In the genomic region with DNA sequence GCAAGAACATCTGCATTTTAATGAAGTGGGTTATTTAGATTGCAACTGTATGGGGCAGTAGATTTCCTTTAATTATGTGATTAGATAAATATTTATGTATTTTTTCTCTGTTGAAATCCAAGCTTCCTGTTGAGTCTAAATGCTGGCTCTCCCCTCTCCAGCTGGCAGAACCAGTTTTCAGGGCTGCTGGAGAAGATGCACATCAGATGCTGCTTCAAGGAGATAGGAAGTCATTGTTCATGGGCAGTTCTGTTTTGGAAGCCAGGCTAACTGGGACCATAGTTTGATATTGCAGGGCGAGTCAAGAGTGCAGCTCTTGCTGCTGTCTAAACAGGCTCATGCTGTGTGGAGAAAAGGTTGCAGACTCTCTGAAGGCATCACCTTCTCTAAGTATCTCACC, we compare ENCODE assay signal across 1 cellular context.
TF ChIP-seq lines count a peak whose summit lies in the region.

No MANE protein-coding gene starts in this region.

TF ChIP-seq in GM12878, 131 proteins besides CTCF, POLR2A, EP300 and RAD21 (continued from another document):
- TF ChIP-seq ZNF592 (IDR thresholded peaks at IDR 0.05) (no peak), FOS (IDR thresholded peaks at IDR 0.05; ENCODE audit: borderline replicate concordance, extremely low read depth, insufficient read length) (no peak), BCLAF1 (IDR thresholded peaks at IDR 0.05) (no peak), CHD1 (IDR thresholded peaks at IDR 0.05; ENCODE audit: low read depth, low read length) (no peak), IRF4 (IDR thresholded peaks at IDR 0.05; ENCODE audit: low read depth, low read length) (no peak)
